20 cellular contexts compared by ENCODE assay signal in genomic region chr2:111938392-111938791, GRCh38. TPM values are rescaled to one million over a fixed set of nuclear protein-coding genes. Genes with fewer than 3 reads are reported as not detected.
"Had no signal": no experiment of that assay in that cellular context is flagged by ENCODE, and none has a peak within 500 bp of the region (broad histone marks: within the 10 kb centered on the region; RNA-seq: fewer than 3 reads in every experiment).

No MANE protein-coding gene starts in this region.

- H3K27me3 ChIP-seq: spleen, upper lobe of right lung had no signal

- H3K4me1 ChIP-seq: foreskin keratinocyte, spleen, upper lobe of right lung had no signal

- H3K27ac ChIP-seq: coronary artery, foreskin keratinocyte, spleen, thoracic aorta, upper lobe of right lung had no signal

- ATAC-seq: activated CD4-positive, alpha-beta T cell treated with anti-CD3 and anti-CD28 coated beads for 36 hours; foreskin keratinocyte; left lobe of liver; naive thymus-derived CD8-positive, alpha-beta T cell; T-helper 17 cell; upper lobe of right lung had no signal

- H3K36me3 ChIP-seq: thoracic aorta, upper lobe of right lung had no signal

- DNase-seq: activated B cell treated with CpG ODN at 0.5 μM for 24 hours; activated CD4-positive, alpha-beta T cell treated with anti-CD3 and anti-CD28 coated beads for 36 hours; activated CD4-positive, alpha-beta T cell treated with anti-CD3 and anti-CD28 coated beads, Interleukin-2, amount 50 U/mL, for 4 hours; activated naive CD4-positive, alpha-beta T cell treated with Interleukin-2 at 50 U/mL for 16 hours; activated naive CD8-positive, alpha-beta T cell treated with anti-CD3 and anti-CD28 coated beads, Interleukin-2, amount 10 ng/mL, durations not matched to agents 7 days and 5 days; activated T-cell treated with anti-CD3 and anti-CD28 coated beads, Interleukin-2, amount 50 U/mL, for 48 hours; amniotic stem cell; erythroblast; foreskin keratinocyte; immature natural killer cell; naive thymus-derived CD8-positive, alpha-beta T cell; spleen; stimulated activated CD4-positive, alpha-beta T cell treated with anti-CD3 and anti-CD28 coated beads, Interleukin-4, amount 100 ng/mL, for 24 hours; stimulated activated naive CD4-positive, alpha-beta T cell treated with Interleukin-2 at 50 U/mL for 16 hours; T-helper 17 cell; upper lobe of right lung had no signal

- H3K9me3 ChIP-seq: spleen, thoracic aorta, upper lobe of right lung had no signal

- H3K4me3 ChIP-seq: coronary artery, lung, spleen, thoracic aorta, upper lobe of right lung had no signal

RNA-seq across cellular contexts. Expression of gene MERTK, which starts 40.0 kb away (rescaled TPM):
- total RNA-seq: activated B cell treated with CpG ODN at 0.5 μM for 24 hours had no signal
- polyA plus RNA-seq: naive thymus-derived CD8-positive, alpha-beta T cell had no signal
